1 cellular context compared by ENCODE assay signal in genomic region chr11:119121008-119121810, GRCh38.
TF ChIP-seq lines count a peak whose summit lies in the region.

Gene HINFP (plus strand): TSS chr11:119121580. CDS start chr11:119126945, 5,365 bp downstream.

TF ChIP-seq in K562, 482 proteins besides CTCF, POLR2A, EP300 and RAD21 (continued from another document and continues in another):
- no peak for TF ChIP-seq ZC3H4 (CRISPR knock-in tag; IDR thresholded peaks at IDR 0.05; ENCODE audit: borderline replicate concordance)
- TF ChIP-seq BRD4 (IDR thresholded peaks at IDR 0.05) = no peak
- 0 out of 2 replicates have a peak, but pooled peaks have one; percentile 55 for TF ChIP-seq FOXK1 (CRISPR knock-in tag; IDR thresholded peaks at IDR 0.05; ENCODE audit: borderline replicate concordance)
- peak; percentile 85 for TF ChIP-seq ZBTB33 (CRISPR knock-in tag; IDR thresholded peaks at IDR 0.05)
- no peak for TF ChIP-seq ZNF197 (CRISPR knock-in tag; IDR thresholded peaks at IDR 0.05; ENCODE audit: low read depth)
- TF ChIP-seq NR2C1 (IDR thresholded peaks at IDR 0.05) = no peak
- TF ChIP-seq NR2C1 (tag; IDR thresholded peaks at IDR 0.05) = no peak
- peak; percentile 81; the same call in 1 of the 2 replicates for TF ChIP-seq PHB (CRISPR knock-in tag; IDR thresholded peaks at IDR 0.05)
- no peak for TF ChIP-seq ZNF436 (CRISPR knock-in tag; IDR thresholded peaks at IDR 0.05)
- TF ChIP-seq KDM2B (CRISPR knock-in tag; IDR thresholded peaks at IDR 0.05) = peak; percentile 95; the same call in 1 of the 2 replicates
- peak; percentile 39; the same call in 1 of the 2 replicates for TF ChIP-seq PTRF (tag; IDR thresholded peaks at IDR 0.05)
- no peak for TF ChIP-seq STAT5A (IDR thresholded peaks at IDR 0.05; ENCODE audit: borderline replicate concordance, low read length)
- TF ChIP-seq ZNF324 (CRISPR knock-in tag; IDR thresholded peaks at IDR 0.05) = no peak
- no peak for TF ChIP-seq ATF1 (CRISPR knock-in tag; IDR thresholded peaks at IDR 0.05)
- peak; percentile 84 for TF ChIP-seq ATF1 (tag; IDR thresholded peaks at IDR 0.05)
- TF ChIP-seq NCOA1 (IDR thresholded peaks at IDR 0.05; ENCODE audit: low read depth) = no peak
- no peak for TF ChIP-seq MTA3 (IDR thresholded peaks at IDR 0.05; ENCODE audit: borderline replicate concordance)
- TF ChIP-seq SIX5 (IDR thresholded peaks at IDR 0.05; ENCODE audit: borderline replicate concordance in 1 of 2, insufficient read depth in 1 of 2, low read depth in 1 of 2, low read length in 2 of 2) = no peak
- TF ChIP-seq ZNF232 (CRISPR knock-in tag; IDR thresholded peaks at IDR 0.05) = peak; percentile 90
- no peak for TF ChIP-seq ZKSCAN8 (CRISPR knock-in tag; IDR thresholded peaks at IDR 0.05)
- TF ChIP-seq MAZ (CRISPR knock-in tag; conservative IDR thresholded peaks at IDR 0.05 in 1 of 2, IDR thresholded peaks at IDR 0.05 in 1 of 2) = peak; percentile 74 to 81; a peak in 3 of 4 replicates
- peak; percentile 13 for TF ChIP-seq TBP (optimal IDR thresholded peaks at IDR 0.05; ENCODE audit: low read depth, low read length)
- peak; percentile 98 for TF ChIP-seq L3MBTL2 (IDR thresholded peaks at IDR 0.05)
- TF ChIP-seq BHLHE40 (IDR thresholded peaks at IDR 0.05; ENCODE audit: low read length) = peak; percentile 97
- TF ChIP-seq ZNF76 (CRISPR knock-in tag; IDR thresholded peaks at IDR 0.05; ENCODE audit: borderline replicate concordance) = no peak
- no peak for TF ChIP-seq BRCA1 (IDR thresholded peaks at IDR 0.05)
- no peak for TF ChIP-seq BRCA1 (CRISPR knock-in tag; IDR thresholded peaks at IDR 0.05)
- TF ChIP-seq E2F1 (CRISPR knock-in tag; IDR thresholded peaks at IDR 0.05) = peak; percentile 45; the same call in 1 of the 2 replicates
- TF ChIP-seq RFX1 (IDR thresholded peaks at IDR 0.05) = peak; percentile 93
- TF ChIP-seq ZBTB17 (CRISPR knock-in tag; IDR thresholded peaks at IDR 0.05) = no peak
- TF ChIP-seq HOMEZ (CRISPR knock-in tag; IDR thresholded peaks at IDR 0.05) = no peak
- no peak for TF ChIP-seq ZNF551 (CRISPR knock-in tag; IDR thresholded peaks at IDR 0.05)
- no peak for TF ChIP-seq RERE (CRISPR knock-in tag; IDR thresholded peaks at IDR 0.05; ENCODE audit: borderline replicate concordance)
- TF ChIP-seq PRMT5 (CRISPR knock-in tag; IDR thresholded peaks at IDR 0.05) = no peak
- no peak for TF ChIP-seq HDAC3 (IDR thresholded peaks at IDR 0.05; ENCODE audit: borderline replicate concordance, partially characterized antibody)
- TF ChIP-seq HLTF (IDR thresholded peaks at IDR 0.05) = no peak
- peak; percentile 95 for TF ChIP-seq CXXC5 (CRISPR knock-in tag; IDR thresholded peaks at IDR 0.05)
- TF ChIP-seq ELF4 (CRISPR knock-in tag; IDR thresholded peaks at IDR 0.05) = peak; percentile 67
- no peak for TF ChIP-seq CEBPB (tag; IDR thresholded peaks at IDR 0.05)
- no peak for TF ChIP-seq MIER1 (IDR thresholded peaks at IDR 0.05; ENCODE audit: low read depth)
- TF ChIP-seq UBTF (IDR thresholded peaks at IDR 0.05; ENCODE audit: borderline replicate concordance in 1 of 2, low read depth in 2 of 2, low read length in 2 of 2) = no peak; a peak in 1 of 4 replicates
- TF ChIP-seq NFE2 (IDR thresholded peaks at IDR 0.05; ENCODE audit: low read depth) = no peak
- peak; percentile 75; the same call in 1 of the 2 replicates for TF ChIP-seq ARID4B (CRISPR knock-in tag; IDR thresholded peaks at IDR 0.05)
- TF ChIP-seq ETV1 (tag; conservative IDR thresholded peaks at IDR 0.05; ENCODE audit: low read depth) = no peak
- no peak for TF ChIP-seq HMG20A (CRISPR knock-in tag; conservative IDR thresholded peaks at IDR 0.05)
- TF ChIP-seq ZBTB12 (CRISPR knock-in tag; IDR thresholded peaks at IDR 0.05) = no peak
- no peak for TF ChIP-seq STAT5B (CRISPR knock-in tag; IDR thresholded peaks at IDR 0.05)
- TF ChIP-seq ADNP (tag; IDR thresholded peaks at IDR 0.05) = no peak
- TF ChIP-seq ZNF165 (CRISPR knock-in tag; IDR thresholded peaks at IDR 0.05; ENCODE audit: borderline replicate concordance) = no peak
- no peak for TF ChIP-seq IRF9 (tag; IDR thresholded peaks at IDR 0.05)
